ENCODE assay signal across 15 cellular contexts in the genomic region with DNA sequence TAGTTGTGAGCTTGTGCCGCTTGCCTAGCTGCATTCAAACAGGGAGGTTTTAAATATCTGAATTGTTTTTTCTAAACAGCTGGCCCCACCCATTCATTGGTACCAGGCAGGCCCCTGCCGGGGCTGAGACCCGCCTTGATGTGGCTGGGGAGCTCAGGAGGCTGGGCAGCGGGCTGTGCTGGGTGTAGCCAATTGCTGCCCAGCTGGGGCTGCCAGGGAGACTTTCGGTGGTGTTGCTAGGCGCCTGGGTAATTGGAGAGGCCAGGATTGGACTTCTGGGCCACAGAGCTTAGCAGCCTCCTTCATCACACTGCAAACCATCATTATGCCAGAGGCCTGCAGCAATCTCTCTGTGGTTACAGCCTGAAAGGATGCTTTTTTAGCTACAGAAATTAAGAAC. TPM values are rescaled to one million over a fixed set of nuclear protein-coding genes. Genes with fewer than 3 reads are reported as not detected.
A peak's percentile ranks its signal among the peaks of the same experiment; 100 is the strongest.
DNase-seq lines count a peak whose midpoint lies in the region; ATAC-seq, FAIRE-seq and TF ChIP-seq lines count a peak whose summit lies in the region.
"Had no signal": no experiment of that assay in that cellular context is flagged by ENCODE, and none has a peak within 500 bp of the region (broad histone marks: within the 10 kb centered on the region; RNA-seq: fewer than 3 reads in every experiment).

No MANE protein-coding gene starts in this region.

- H3K79me2 ChIP-seq in K562 (ENCODE audit: control insufficient read depth, insufficient read depth, low read length) (no peaks in the 10 kb centered on the region), neural progenitor cell (ENCODE audit: low read depth) (no peaks in the 10 kb centered on the region)

- no peaks in the 10 kb centered on the region for H3K9me3 Mint-ChIP-seq in neural progenitor cell
- H3K9me3 Mint-ChIP-seq: nephron had no signal

- H3K27me3 ChIP-seq in K562 (ENCODE audit: control insufficient read depth in 2 of 2, insufficient read depth in 2 of 2, low read length in 2 of 2) (peaks cover 0 to 7% of the 10 kb centered on the region in 2 experiments; a peak in 1 of 5 replicates), neural progenitor cell (no peaks in the 10 kb centered on the region), sigmoid colon (no peaks in the 10 kb centered on the region)

- H3K36me3 Mint-ChIP-seq in neural progenitor cell = no peaks in the 10 kb centered on the region

- intact Hi-C loops in K562 (cut with micrococcal nuclease) (no loop called here), sigmoid colon (cut with DNase I) (no loop called here)

- 25% methylated on average over 6 of the region's 6 CpGs for WGBS in K562 (ENCODE audit: insufficient coverage, low coverage, missing lambda C conversion rate)
- 66 to 77% methylated on average over 6 of the region's 6 CpGs for WGBS in sigmoid colon, 2 donors

- H3K4me1 ChIP-seq in K562 (replicated peaks in 1 of 2; ENCODE audit: control insufficient read depth in 2 of 2, insufficient read depth in 2 of 2, low read length in 2 of 2) (peaks cover 0 to 4% of the 10 kb centered on the region in 2 experiments; a peak in 1 of 5 replicates), neural progenitor cell (peaks cover 12% of the 10 kb centered on the region), sigmoid colon (no peaks in the 10 kb centered on the region)

- no peaks in the 10 kb centered on the region for H3K9me1 ChIP-seq in K562 (ENCODE audit: control insufficient read depth, insufficient read depth, low read length)

- H3K9me3 ChIP-seq in K562 (replicated peaks; ENCODE audit: control insufficient read depth, insufficient read depth, low read depth, low read length) = no peaks in the 10 kb centered on the region
- H3K9me3 ChIP-seq in neural progenitor cell (ENCODE audit: low read depth) = no peaks in the 10 kb centered on the region
- H3K9me3 ChIP-seq in sigmoid colon = no peaks in the 10 kb centered on the region

- TF ChIP-seq EP300 in K562 (IDR thresholded peaks at IDR 0.05; ENCODE audit: low read length) (no peak), sigmoid colon (IDR thresholded peaks at IDR 0.05) (no peak)

- TF ChIP-seq CTCF in K562 (IDR thresholded peaks at IDR 0.05 in 2 of 3, conservative IDR thresholded peaks at IDR 0.05 in 1 of 3; ENCODE audit: insufficient read depth in 2 of 3, low read depth in 1 of 3, low read length in 3 of 3) (no peak), neural progenitor cell (IDR thresholded peaks at IDR 0.05) (no peak), sigmoid colon (IDR thresholded peaks at IDR 0.05) (no peak)

- POLR2A ChIA-PET in K562 (lab: Yijun Ruan, JAX) = interaction anchor here (0.9 to 1.6 kb wide), 4 partner anchors 8 to 20 kb away, joined by 3 to 6 read pairs (median 4); a partner anchor contains a TSS

- in situ Hi-C loops in K562 (cut with MboI) = no loop called here

- TF ChIP-seq POLR2A in K562 (conservative IDR thresholded peaks at IDR 0.05) (no peak), GM12891 (IDR thresholded peaks at IDR 0.05; ENCODE audit: low read depth, low read length) (no peak), sigmoid colon (IDR thresholded peaks at IDR 0.05) (no peak)

- peak; percentile 98 for DNase-seq in DMS 273 treated with DMSO at 0.1 percent for 48 hours (lab: John Stamatoyannopoulos, UW)
- DNase-seq in NCI-H2107 treated with DMSO at 0.1 percent for 48 hours (lab: John Stamatoyannopoulos, UW; ENCODE audit: unreplicated experiment) = peak; percentile 100
- DNase-seq in K562 (ENCODE audit: extremely low read depth in 1 of 4, low spot score in 3 of 4) = no peak
- peak; percentile 63 for DNase-seq in neural progenitor cell (ENCODE audit: low spot score)
- DNase-seq in GM12891 (ENCODE audit: insufficient read length, low spot score) = no peak
- no peak for DNase-seq in sigmoid colon
- DNase-seq: activated CD8-positive, alpha-beta T cell treated with anti-CD3 and anti-CD28 coated beads, Interleukin-2, amount 10 ng/mL, durations not matched to agents 7 days and 5 days; NCI-H446 treated with DMSO at 0.1 percent for 48 hours; stimulated activated CD4-positive, alpha-beta T cell treated with anti-CD3 and anti-CD28 coated beads, Interleukin-1b, Interleukin-23, amount 100 ng/mL, for 48 hours; stimulated activated naive CD8-positive, alpha-beta T cell treated with anti-CD3 and anti-CD28 coated beads, Interleukin-15, Interleukin-2, amounts not matched to agents 100 U/mL and 50 U/mL, for 24 hours; SW 1271 had no signal

- peak overlapping the region; percentile 74 for H3K27ac Mint-ChIP-seq in neural progenitor cell
- H3K27ac Mint-ChIP-seq: activated CD8-positive, alpha-beta T cell treated with anti-CD3 and anti-CD28 coated beads, Interleukin-2, amount 10 ng/mL, durations not matched to agents 7 days and 5 days had no signal

- H3K4me1 Mint-ChIP-seq in neural progenitor cell = peaks cover 16% of the 10 kb centered on the region

- H3K36me3 ChIP-seq in K562 (ENCODE audit: control insufficient read depth, insufficient read depth, low read length) = no peaks in the 10 kb centered on the region
- H3K36me3 ChIP-seq in neural progenitor cell = no peaks in the 10 kb centered on the region
- no peaks in the 10 kb centered on the region for H3K36me3 ChIP-seq in sigmoid colon

- no peak for FAIRE-seq in K562 (lab: Jason Lieb, UNC)
- FAIRE-seq in GM12891 (lab: Jason Lieb, UNC) = no peak
- FAIRE-seq: endothelial cell of umbilical vein had no signal

- BruUV-seq in K562 (replicated peaks; lab: Mats Ljungman, UMichigan) = no TSS peak

- no peak for TF ChIP-seq RAD21 in K562 (CRISPR knock-in tag; conservative IDR thresholded peaks at IDR 0.05 in 1 of 2, IDR thresholded peaks at IDR 0.05 in 1 of 2)

- CTCF ChIA-PET in K562 (lab: Yijun Ruan, JAX; ENCODE audit: low intra/inter-chr PET ratio) = no interaction called here

- H4K20me1 ChIP-seq in K562 (replicated peaks; ENCODE audit: control insufficient read depth, insufficient read depth, low read length) (no peaks in the 10 kb centered on the region), neural progenitor cell (ENCODE audit: low read depth) (no peaks in the 10 kb centered on the region)

- peaks cover 2% of the 10 kb centered on the region for H3K27me3 Mint-ChIP-seq in neural progenitor cell (ENCODE audit: insufficient read depth, low read depth)

- H3K4me3 ChIP-seq in K562 (no peak overlapping the region), neural progenitor cell (no peak overlapping the region), sigmoid colon (no peak overlapping the region)

- H3K4me2 ChIP-seq in K562 (ENCODE audit: insufficient read depth, low read length) = no peak overlapping the region
- H3K4me2 ChIP-seq in neural progenitor cell = no peak overlapping the region

- H3K4me3 Mint-ChIP-seq in neural progenitor cell = no peak overlapping the region
- H3K4me3 Mint-ChIP-seq: activated CD8-positive, alpha-beta T cell treated with anti-CD3 and anti-CD28 coated beads, Interleukin-2, amount 10 ng/mL, durations not matched to agents 7 days and 5 days; nephron had no signal

- ATAC-seq in K562 (no peak), HG03457 (IDR thresholded peaks at IDR 0.05; ENCODE audit: unreplicated experiment) (no peak), HG02763 (IDR thresholded peaks at IDR 0.05; ENCODE audit: unreplicated experiment) (no peak)
- ATAC-seq: activated CD8-positive, alpha-beta T cell treated with anti-CD3 and anti-CD28 coated beads, Interleukin-2, amount 10 ng/mL, durations not matched to agents 7 days and 5 days; stimulated activated naive CD8-positive, alpha-beta T cell treated with anti-CD3 and anti-CD28 coated beads, Interleukin-15, Interleukin-2, amounts not matched to agents 100 U/mL and 50 U/mL, for 24 hours had no signal

- H2AFZ ChIP-seq in K562 (ENCODE audit: low read depth, low read length) (no peak overlapping the region), neural progenitor cell (replicated peaks) (peak overlapping the region; percentile 78)

- no peak overlapping the region for H3K9ac ChIP-seq in K562 (ENCODE audit: insufficient read depth in 1 of 2, low read depth in 2 of 2, low read length in 2 of 2)
- H3K9ac ChIP-seq in neural progenitor cell = no peak overlapping the region

- H3F3A ChIP-seq in neural progenitor cell (ENCODE audit: low read depth) = peaks cover 9% of the 10 kb centered on the region

- H3K27ac ChIP-seq in K562 (ENCODE audit: extremely low read depth, low read depth, low read length) = no peak overlapping the region
- no peak overlapping the region for H3K27ac ChIP-seq in neural progenitor cell
- no peak overlapping the region for H3K27ac ChIP-seq in sigmoid colon

RNA-seq across cellular contexts. Expression of a gene that starts 12.2 kb away (rescaled TPM):
- total RNA-seq in K562 (2011; cell fraction: chromatin; rRNA removed; ENCODE audit: low replicate concordance) = not detected in 2 replicates
- total RNA-seq in K562 (2011; cell fraction: nucleolus; rRNA removed) = not detected in 2 replicates
- not detected in 2 replicates for total RNA-seq in K562 (2011; cell fraction: nucleoplasm; rRNA removed)
- total RNA-seq in K562 (2014; rRNA removed) = not detected in 2 replicates
- total RNA-seq in K562 (2014; rRNA removed; fragmentation: Illumina TruSeq; extraction: Trizol) = not detected in 2 replicates
- total RNA-seq in K562 (2015; rRNA removed; fragmentation: Illumina TruSeq; extraction: Trizol) = not detected in 2 replicates
- total RNA-seq in K562 (2021) = not detected in 2 replicates
- polyA plus RNA-seq in K562 (2011; rRNA removed) = not detected in 2 replicates
- not detected in 2 replicates for polyA plus RNA-seq in K562 (2011; cell fraction: cytosol; rRNA removed)
- not detected in 2 replicates for polyA plus RNA-seq in K562 (2011; cell fraction: nucleus; rRNA removed)
- 0.07 and 0.28 TPM in 2 replicates for polyA plus RNA-seq in K562 (2012)
- not detected in 2 replicates for polyA plus RNA-seq in K562 (2014; fragmentation: Illumina TruSeq; extraction: Trizol)
- not detected for polyA plus RNA-seq in K562 (2014; fragmentation: Nextera tagmentation; extraction: Ambion mirVana)
- polyA plus RNA-seq in K562 (2014; rRNA removed) = not detected in 2 replicates
- not detected in 2 replicates for polyA minus RNA-seq in K562 (2011; rRNA and poly(A)+ RNA removed)
- not detected in 2 replicates for polyA minus RNA-seq in K562 (2011; cell fraction: cytosol; rRNA and poly(A)+ RNA removed)
- not detected in 2 replicates for polyA minus RNA-seq in K562 (2011; cell fraction: nucleus; rRNA and poly(A)+ RNA removed)
- 1.1 TPM in 1 of 2 replicates, not detected in the other for total RNA-seq in neural progenitor cell (ENCODE audit: low replicate concordance)
- polyA plus RNA-seq in GM12891 (2012; ENCODE audit: low read depth, missing spikeins) = not detected
- total RNA-seq in sigmoid colon = under 1 TPM in 1 of 4 donors, not detected in 3; 0.55 TPM
- polyA plus RNA-seq in sigmoid colon = 10 to 100 TPM in 1 of 3 donors, 1 to 10 TPM in 2; 4.6 to 24.9 (median 9.6) TPM
- total RNA-seq: activated CD8-positive, alpha-beta T cell treated with anti-CD3 and anti-CD28 coated beads, Interleukin-2, amount 10 ng/mL, durations not matched to agents 7 days and 5 days had no signal

RNA-seq across cellular contexts. Expression of a gene that starts 48.1 kb away (rescaled TPM):
- not detected in 2 replicates for total RNA-seq in K562 (2011; cell fraction: chromatin; rRNA removed; ENCODE audit: low replicate concordance)
- total RNA-seq in K562 (2011; cell fraction: nucleolus; rRNA removed) = not detected in 2 replicates
- not detected in 2 replicates for total RNA-seq in K562 (2011; cell fraction: nucleoplasm; rRNA removed)
- total RNA-seq in K562 (2014; rRNA removed) (not detected in 2 replicates), K562 (2014; rRNA removed; fragmentation: Illumina TruSeq; extraction: Trizol) (not detected in 2 replicates), K562 (2015; rRNA removed; fragmentation: Illumina TruSeq; extraction: Trizol) (not detected in 2 replicates), K562 (2021) (not detected in 2 replicates), neural progenitor cell (ENCODE audit: low replicate concordance) (not detected in 2 replicates), sigmoid colon (not detected)
- polyA plus RNA-seq in K562 (2011; rRNA removed) (not detected in 2 replicates), K562 (2014; fragmentation: Illumina TruSeq; extraction: Trizol) (not detected in 2 replicates), K562 (2014; fragmentation: Nextera tagmentation; extraction: Ambion mirVana) (not detected), K562 (2014; rRNA removed) (not detected in 2 replicates), sigmoid colon (under 1 TPM in 1 of 3 donors, not detected in 2; 0.50 TPM)
- polyA plus RNA-seq in K562 (2011; cell fraction: cytosol; rRNA removed) = not detected in 2 replicates
- polyA plus RNA-seq in K562 (2011; cell fraction: nucleus; rRNA removed) = not detected in 2 replicates
- 0.12 and 0.13 TPM in 2 replicates for polyA plus RNA-seq in K562 (2012)
- not detected in 2 replicates for polyA minus RNA-seq in K562 (2011; rRNA and poly(A)+ RNA removed)
- not detected in 2 replicates for polyA minus RNA-seq in K562 (2011; cell fraction: cytosol; rRNA and poly(A)+ RNA removed)
- polyA minus RNA-seq in K562 (2011; cell fraction: nucleus; rRNA and poly(A)+ RNA removed) = not detected in 2 replicates
- polyA plus RNA-seq in GM12891 (2012; ENCODE audit: low read depth, missing spikeins) = not detected
- total RNA-seq: activated CD8-positive, alpha-beta T cell treated with anti-CD3 and anti-CD28 coated beads, Interleukin-2, amount 10 ng/mL, durations not matched to agents 7 days and 5 days; endothelial cell of umbilical vein had no signal
- polyA plus RNA-seq: endothelial cell of umbilical vein had no signal

RNA-seq across cellular contexts. Expression of a gene that starts 56.3 kb away (rescaled TPM):
- 4.2 and 8.4 TPM in 2 replicates for total RNA-seq in K562 (2011; cell fraction: chromatin; rRNA removed; ENCODE audit: low replicate concordance)
- total RNA-seq in K562 (2011; cell fraction: nucleolus; rRNA removed) = 4.3 and 4.8 TPM in 2 replicates
- total RNA-seq in K562 (2011; cell fraction: nucleoplasm; rRNA removed) = 12.2 and 25.1 TPM in 2 replicates
- total RNA-seq in K562 (2014; rRNA removed) (32.3 and 33.5 TPM in 2 replicates), K562 (2014; rRNA removed; fragmentation: Illumina TruSeq; extraction: Trizol) (76.2 and 86.3 TPM in 2 replicates), K562 (2015; rRNA removed; fragmentation: Illumina TruSeq; extraction: Trizol) (43.9 and 49.6 TPM in 2 replicates), K562 (2021) (78.9 and 92.3 TPM in 2 replicates), neural progenitor cell (ENCODE audit: low replicate concordance) (32.7 and 36.5 TPM in 2 replicates), sigmoid colon (10 to 100 TPM; 13.0 to 18.9 (median 15.5) TPM)
- polyA plus RNA-seq in K562 (2011; rRNA removed) (61.3 and 72.9 TPM in 2 replicates), K562 (2014; fragmentation: Illumina TruSeq; extraction: Trizol) (64.4 and 71.2 TPM in 2 replicates), K562 (2014; fragmentation: Nextera tagmentation; extraction: Ambion mirVana) (100 to 1,000 TPM; 227 to 253 TPM), K562 (2014; rRNA removed) (51.4 and 53.7 TPM in 2 replicates), sigmoid colon (10 to 100 TPM; 30.3 to 55.7 (median 35.4) TPM)
- 28.2 and 58.9 TPM in 2 replicates for polyA plus RNA-seq in K562 (2011; cell fraction: cytosol; rRNA removed)
- polyA plus RNA-seq in K562 (2011; cell fraction: nucleus; rRNA removed) = 14.8 and 26.1 TPM in 2 replicates
- polyA plus RNA-seq in K562 (2012) = 40.5 and 51.2 TPM in 2 replicates
- 47.8 and 54.5 TPM in 2 replicates for polyA minus RNA-seq in K562 (2011; rRNA and poly(A)+ RNA removed)
- 16.3 and 23.9 TPM in 2 replicates for polyA minus RNA-seq in K562 (2011; cell fraction: cytosol; rRNA and poly(A)+ RNA removed)
- polyA minus RNA-seq in K562 (2011; cell fraction: nucleus; rRNA and poly(A)+ RNA removed) = 3.2 and 8.7 TPM in 2 replicates
- 20.3 TPM for polyA plus RNA-seq in GM12891 (2012; ENCODE audit: low read depth, missing spikeins)

Comparison
In these comparisons a context has a peak if more than half of its experiments do, and no peak if none do; other contexts are left out.
1. DNase-seq: peak in DMS 273 treated with DMSO at 0.1 percent for 48 hours (single experiment), NCI-H2107 treated with DMSO at 0.1 percent for 48 hours (single experiment) and neural progenitor cell (single experiment); none in K562 (0 of 4), GM12891 (single experiment) and sigmoid colon (single experiment).